ENCODE assay signal across 17 cellular contexts in genomic region chr1:174017231-174017970, GRCh38. TPM values are rescaled to one million over a fixed set of nuclear protein-coding genes. Genes with fewer than 3 reads are reported as not detected.
DNase-seq lines count a peak whose midpoint lies in the region; ATAC-seq and TF ChIP-seq lines count a peak whose summit lies in the region.
"Had no signal": no experiment of that assay in that cellular context is flagged by ENCODE, and none has a peak within 500 bp of the region (broad histone marks: within the 10 kb centered on the region; RNA-seq: fewer than 3 reads in every experiment).

No MANE protein-coding gene starts in this region.

- peak overlapping the region; percentile 55; the same call in 1 of the 2 replicates for H3K4me2 ChIP-seq in DND-41 (ENCODE audit: insufficient read depth, low read length)

- H3K36me3 Mint-ChIP-seq in effector memory CD8-positive, alpha-beta T cell (ENCODE audit: insufficient read depth) = peaks cover 16% of the 10 kb centered on the region
- H3K36me3 Mint-ChIP-seq in progenitor cell of endocrine pancreas (ENCODE audit: insufficient read depth) = peaks cover 2% of the 10 kb centered on the region

- H3K9ac ChIP-seq in DND-41 (ENCODE audit: low read depth, low read length) = no peak overlapping the region

- H3K4me1 Mint-ChIP-seq in effector memory CD8-positive, alpha-beta T cell (ENCODE audit: low read depth in 2 of 2) = peaks cover 32 to 65% of the 10 kb centered on the region in 2 donors
- H3K4me1 Mint-ChIP-seq in progenitor cell of endocrine pancreas (ENCODE audit: low read depth) = peaks cover 29% of the 10 kb centered on the region

- peaks cover 48% of the 10 kb centered on the region for H4K20me1 ChIP-seq in DND-41 (ENCODE audit: insufficient read depth, low read length)

- H3K27me3 ChIP-seq in DND-41 (ENCODE audit: insufficient read depth, low read length, poor library complexity) = no peaks in the 10 kb centered on the region

- H3K9me3 ChIP-seq in DND-41 (ENCODE audit: insufficient read depth, low read length, severe bottlenecking) = no peaks in the 10 kb centered on the region
- H3K9me3 ChIP-seq: HAP-1 had no signal

- ATAC-seq in DND-41 (ENCODE audit: insufficient read depth, low read depth) = no peak
- no peak for ATAC-seq in effector memory CD8-positive, alpha-beta T cell (replicated peaks)
- ATAC-seq: activated CD4-positive, alpha-beta T cell treated with anti-CD3 and anti-CD28 coated beads for 36 hours; right cardiac atrium had no signal

- peaks cover 97% of the 10 kb centered on the region for H3K79me2 ChIP-seq in DND-41 (ENCODE audit: insufficient read depth, low read length)

- no peak overlapping the region; a peak in 1 of 4 replicates for H3K4me3 ChIP-seq in DND-41 (ENCODE audit: low read depth in 1 of 2, low read length in 2 of 2)
- H3K4me3 ChIP-seq: HAP-1 had no signal

- no peaks in the 10 kb centered on the region for H3K9me3 Mint-ChIP-seq in effector memory CD8-positive, alpha-beta T cell
- no peaks in the 10 kb centered on the region for H3K9me3 Mint-ChIP-seq in progenitor cell of endocrine pancreas (ENCODE audit: low read depth)

- no peak overlapping the region for H3K27ac ChIP-seq in DND-41 (ENCODE audit: low read length)
- H3K27ac ChIP-seq: RWPE1 had no signal

- no peaks in the 10 kb centered on the region for H3K27me3 Mint-ChIP-seq in effector memory CD8-positive, alpha-beta T cell
- H3K27me3 Mint-ChIP-seq in progenitor cell of endocrine pancreas = no peaks in the 10 kb centered on the region
- H3K27me3 Mint-ChIP-seq: activated CD4-positive, alpha-beta T cell treated with anti-CD3 and anti-CD28 coated beads for 36 hours had no signal

- H2AFZ ChIP-seq in DND-41 (ENCODE audit: low read depth, low read length) = no peak overlapping the region

- H3K27ac Mint-ChIP-seq in effector memory CD8-positive, alpha-beta T cell = peak overlapping the region in 1 of 2 donors; percentile 53
- peak overlapping the region; percentile 50 for H3K27ac Mint-ChIP-seq in progenitor cell of endocrine pancreas
- H3K27ac Mint-ChIP-seq: activated CD4-positive, alpha-beta T cell treated with anti-CD3 and anti-CD28 coated beads for 36 hours had no signal

- H3K4me3 Mint-ChIP-seq in effector memory CD8-positive, alpha-beta T cell = peak overlapping the region; percentile 10 to 64
- H3K4me3 Mint-ChIP-seq in progenitor cell of endocrine pancreas (ENCODE audit: low read depth) = no peak overlapping the region
- H3K4me3 Mint-ChIP-seq: activated CD4-positive, alpha-beta T cell treated with anti-CD3 and anti-CD28 coated beads for 36 hours had no signal

- peaks cover 13% of the 10 kb centered on the region for H3K36me3 ChIP-seq in DND-41 (ENCODE audit: insufficient read depth, low read length)

- H3K4me1 ChIP-seq in DND-41 (ENCODE audit: insufficient read depth, low read length) = peaks cover 43% of the 10 kb centered on the region

- TF ChIP-seq CTCF in DND-41 (IDR thresholded peaks at IDR 0.05; ENCODE audit: borderline replicate concordance, extremely low read depth, low read length, poor library complexity, severe bottlenecking) (no peak), progenitor cell of endocrine pancreas (IDR thresholded peaks at IDR 0.05; ENCODE audit: unreplicated experiment) (no peak)

- DNase-seq in DND-41 = no peak
- peak; percentile 21 for DNase-seq in NCI-H69 (lab: John Stamatoyannopoulos, UW)
- no peak for DNase-seq in effector memory CD8-positive, alpha-beta T cell
- DNase-seq in progenitor cell of endocrine pancreas (ENCODE audit: low spot score, unreplicated experiment) = no peak
- no peak for DNase-seq in NCI-H2081 treated with DMSO at 0.1 percent for 48 hours (lab: John Stamatoyannopoulos, UW)
- DNase-seq in inferior parietal cortex (ENCODE audit: extremely low spot score) = no peak
- DNase-seq in NK-92 (lab: John Stamatoyannopoulos, UW; ENCODE audit: unreplicated experiment) = no peak
- DNase-seq: activated CD4-positive, alpha-beta T cell treated with anti-CD3 and anti-CD28 coated beads for 36 hours; activated naive CD4-positive, alpha-beta T cell treated with anti-CD3 and anti-CD28 coated beads, Interleukin-2, amount 50 U/mL, for 16 hours; activated T-cell treated with anti-CD3 and anti-CD28 coated beads for 4 hours; effector CD8-positive, alpha-beta T cell; foreskin melanocyte; MV-4-11; right cardiac atrium; stimulated activated CD8-positive, alpha-beta memory T cell treated with anti-CD3 and anti-CD28 coated beads, Interleukin-4, amount 100 ng/mL, for 48 hours had no signal

RNA-seq across cellular contexts. Expression of gene RC3H1, which starts 4.8 kb away (rescaled TPM):
- total RNA-seq in progenitor cell of endocrine pancreas = 42.0 and 45.8 TPM in 2 replicates
